In the genomic region with DNA sequence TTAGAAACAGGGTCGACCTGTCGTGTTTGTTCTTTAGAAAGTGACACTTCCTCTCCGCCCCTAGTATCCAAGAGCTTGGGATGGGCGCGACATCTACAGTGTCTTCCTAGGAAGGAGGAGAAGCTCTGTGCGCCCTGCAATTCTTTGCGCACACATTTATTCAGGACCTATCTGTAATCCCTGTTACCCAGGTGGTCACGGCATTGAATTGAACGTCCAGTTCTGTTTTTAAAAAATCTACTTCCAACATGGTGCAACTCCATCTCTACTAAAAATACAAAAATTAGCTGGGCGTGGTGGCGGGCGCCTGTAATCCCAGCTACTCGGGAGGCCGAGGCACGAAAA, we compare ENCODE assay signal across 8 cellular contexts. TPM values are rescaled to one million over a fixed set of nuclear protein-coding genes. Genes with fewer than 3 reads are reported as not detected.
DNase-seq lines count a peak whose midpoint lies in the region; ATAC-seq and TF ChIP-seq lines count a peak whose summit lies in the region.

No MANE protein-coding gene starts in this region.

- H3K36me3 ChIP-seq in lower lobe of right lung (no peaks in the 10 kb centered on the region), suprapubic skin (no peaks in the 10 kb centered on the region)

- H3K4me1 ChIP-seq in lower lobe of right lung (peaks cover 48% of the 10 kb centered on the region), suprapubic skin (peaks cover 39% of the 10 kb centered on the region)

- 67% methylated on average over 15 of the region's 15 CpGs for WGBS in suprapubic skin

- POLR2A ChIA-PET in MCF 10A (lab: Yijun Ruan, JAX) = interaction anchor here (0.7 to 5.9 kb wide), 17 partner anchors 8 to 142 kb away, joined by 3 to 77 read pairs (median 4); no protein-coding TSS in a partner anchor

- H3K9me3 ChIP-seq in lower lobe of right lung (no peaks in the 10 kb centered on the region), suprapubic skin (no peaks in the 10 kb centered on the region)

- peaks cover 8% of the 10 kb centered on the region for H3K4me1 Mint-ChIP-seq in activated CD4-positive, alpha-beta T cell treated with anti-CD3 and anti-CD28 coated beads, Interleukin-2, amount 10 ng/mL, durations not matched to agents 24 days and 14 days
- H3K4me1 Mint-ChIP-seq in MCF 10A (ENCODE audit: insufficient read depth, unreplicated experiment) = peaks cover 13% of the 10 kb centered on the region

- ATAC-seq in lower lobe of right lung = no peak

- H3K27me3 Mint-ChIP-seq in activated CD4-positive, alpha-beta T cell treated with anti-CD3 and anti-CD28 coated beads, Interleukin-2, amount 10 ng/mL, durations not matched to agents 24 days and 14 days = peaks cover 62% of the 10 kb centered on the region
- H3K27me3 Mint-ChIP-seq in MCF 10A (ENCODE audit: insufficient read depth, unreplicated experiment) = no peaks in the 10 kb centered on the region

- peak overlapping the region; percentile 39 for H3K4me3 Mint-ChIP-seq in activated CD4-positive, alpha-beta T cell treated with anti-CD3 and anti-CD28 coated beads, Interleukin-2, amount 10 ng/mL, durations not matched to agents 24 days and 14 days
- peak overlapping the region; percentile 86 for H3K4me3 Mint-ChIP-seq in MCF 10A (ENCODE audit: unreplicated experiment)

- H3K4me3 ChIP-seq in lower lobe of right lung (peak overlapping the region; percentile 69), suprapubic skin (peak overlapping the region; percentile 83)

- CTCF ChIA-PET in MCF 10A (lab: Yijun Ruan, JAX) = interaction anchor here (0.7 to 5.1 kb wide), 11 partner anchors 8 to 494 kb away, joined by 3 to 23 read pairs (median 5); no protein-coding TSS in a partner anchor

- no peaks in the 10 kb centered on the region for H3K36me3 Mint-ChIP-seq in activated CD4-positive, alpha-beta T cell treated with anti-CD3 and anti-CD28 coated beads, Interleukin-2, amount 10 ng/mL, durations not matched to agents 24 days and 14 days (ENCODE audit: low read depth)
- H3K36me3 Mint-ChIP-seq in MCF 10A (ENCODE audit: insufficient read depth, unreplicated experiment) = peaks cover 42% of the 10 kb centered on the region

- DNase-seq in activated CD4-positive, alpha-beta T cell treated with anti-CD3 and anti-CD28 coated beads, Interleukin-2, amount 10 ng/mL, durations not matched to agents 24 days and 14 days = no peak
- no peak for DNase-seq in activated CD4-positive, alpha-beta T cell treated with anti-CD3 and anti-CD28 coated beads, Interleukin-2, amount 50 U/mL, for 4 hours
- DNase-seq in MCF 10A (ENCODE audit: unreplicated experiment) = no peak
- no peak for DNase-seq in lower lobe of right lung
- DNase-seq in suprapubic skin (ENCODE audit: low spot score in 2 of 2) = no peak
- no peak for DNase-seq in activated CD8-positive, alpha-beta memory T cell treated with anti-CD3 and anti-CD28 coated beads for 24 hours
- no peak for DNase-seq in SKM-1 treated with dmso at 0.1 percent for 144 hours (lab: John Stamatoyannopoulos, UW; ENCODE audit: unreplicated experiment)
- DNase-seq in NCI-H128 (lab: John Stamatoyannopoulos, UW; ENCODE audit: unreplicated experiment) = no peak

- H3K27ac ChIP-seq in lower lobe of right lung (peak overlapping the region; percentile 82), suprapubic skin (no peak overlapping the region)

- TF ChIP-seq CTCF in MCF 10A (IDR thresholded peaks at IDR 0.05; ENCODE audit: unreplicated experiment) = no peak
- no peak for TF ChIP-seq CTCF in lower lobe of right lung (IDR thresholded peaks at IDR 0.05)
- no peak for TF ChIP-seq CTCF in suprapubic skin (IDR thresholded peaks at IDR 0.05)

- no peak for TF ChIP-seq POLR2A in suprapubic skin (IDR thresholded peaks at IDR 0.05)

- H3K27me3 ChIP-seq in lower lobe of right lung (ENCODE audit: low read depth) (peaks cover 34% of the 10 kb centered on the region), suprapubic skin (peaks cover 10% of the 10 kb centered on the region)

- intact Hi-C loops in activated CD4-positive, alpha-beta T cell treated with anti-CD3 and anti-CD28 coated beads, Interleukin-2, amount 10 ng/mL, durations not matched to agents 24 days and 14 days (cut with micrococcal nuclease) = no loop called here
- intact Hi-C loops in MCF 10A (cut with micrococcal nuclease) (loop anchor here (2.0 kb wide), 1 partner anchor 93 kb away; no protein-coding TSS in a partner anchor), lower lobe of right lung (cut with DNase I) (no loop called here)

- BruUV-seq in MCF 10A (replicated peaks; lab: Mats Ljungman, UMichigan) = no TSS peak

- no peak overlapping the region for H3K27ac Mint-ChIP-seq in activated CD4-positive, alpha-beta T cell treated with anti-CD3 and anti-CD28 coated beads, Interleukin-2, amount 10 ng/mL, durations not matched to agents 24 days and 14 days
- H3K27ac Mint-ChIP-seq in MCF 10A (ENCODE audit: low read depth, unreplicated experiment) = no peak overlapping the region

- TF ChIP-seq EP300 in suprapubic skin (IDR thresholded peaks at IDR 0.05) = no peak

- no peaks in the 10 kb centered on the region for H3K9me3 Mint-ChIP-seq in activated CD4-positive, alpha-beta T cell treated with anti-CD3 and anti-CD28 coated beads, Interleukin-2, amount 10 ng/mL, durations not matched to agents 24 days and 14 days
- H3K9me3 Mint-ChIP-seq in MCF 10A (ENCODE audit: unreplicated experiment) = no peaks in the 10 kb centered on the region

RNA-seq across cellular contexts. Expression of gene LAMB1, which starts 0.6 kb away (rescaled TPM):
- 0.12 TPM in 1 of 2 replicates, not detected in the other for total RNA-seq in activated CD4-positive, alpha-beta T cell treated with anti-CD3 and anti-CD28 coated beads, Interleukin-2, amount 10 ng/mL, durations not matched to agents 24 days and 14 days
- total RNA-seq in MCF 10A (2022) = 199 and 275 TPM in 2 replicates
- 104 TPM for total RNA-seq in lower lobe of right lung
- 100 to 1,000 TPM in 1 of 4 donors, 10 to 100 TPM in 3; 76.7 to 216 (median 84.6) TPM for total RNA-seq in suprapubic skin

Comparison
In these comparisons a context has a peak if more than half of its experiments do, and no peak if none do; other contexts are left out.
1. RNA of gene LAMB1, which starts 0.6 kb away (total RNA-seq): 199 to 275 TPM in MCF 10A, 104 TPM in lower lobe of right lung (single experiment) and 76.7 to 216 TPM in suprapubic skin; 0.12 TPM in activated CD4-positive, alpha-beta T cell treated with anti-CD3 and anti-CD28 coated beads, Interleukin-2, amount 10 ng/mL, durations not matched to agents 24 days and 14 days; every median in the first group is over 10 times any median in the second.